8 cellular contexts compared by ENCODE assay signal in genomic region chr19:4970558-4971423, GRCh38. TPM values are rescaled to one million over a fixed set of nuclear protein-coding genes. Genes with fewer than 3 reads are reported as not detected.
DNase-seq lines count a peak whose midpoint lies in the region; ATAC-seq, FAIRE-seq and TF ChIP-seq lines count a peak whose summit lies in the region.

No MANE protein-coding gene starts in this region.

- peak; percentile 13 for DNase-seq in AG20443 (ENCODE audit: low spot score)
- no peak for DNase-seq in HFFc6
- peak; percentile 50 for DNase-seq in adipocyte (ENCODE audit: low read depth)
- DNase-seq in kidney, result no peak
- peak in 1 of 49 donors; percentile 28 for DNase-seq in substantia nigra (lab: John Stamatoyannopoulos, UW)
- no peak for DNase-seq in cortex of kidney (lab: John Stamatoyannopoulos, UW)
- DNase-seq in epidermal melanocyte (ENCODE audit: insufficient read length, low spot score), result no peak

- intact Hi-C loops in kidney (cut with DNase I), result no loop called here

- H3K9me3 Mint-ChIP-seq in HFFc6, result no peaks in the 10 kb centered on the region

- H3K27me3 Mint-ChIP-seq in HFFc6 (ENCODE audit: insufficient read depth), result peaks cover 7% of the 10 kb centered on the region

- H3K27me3 ChIP-seq in adipocyte (replicated peaks; ENCODE audit: control insufficient read depth, insufficient read depth, low read length), result no peaks in the 10 kb centered on the region

- TF ChIP-seq CTCF in HFFc6 (IDR thresholded peaks at IDR 0.05), result no peak; the same call in 1 of the 2 replicates
- no peak for TF ChIP-seq CTCF in kidney (IDR thresholded peaks at IDR 0.05; ENCODE audit: borderline replicate concordance, extremely low read depth, insufficient read depth)

- H3K4me3 ChIP-seq in adipocyte (ENCODE audit: low read length), result peak overlapping the region; percentile 86
- H3K4me3 ChIP-seq in kidney (ENCODE audit: low read length in 2 of 2), result peak overlapping the region; percentile 58 to 73

- H3K36me3 Mint-ChIP-seq in HFFc6 (ENCODE audit: low read depth), result no peaks in the 10 kb centered on the region; the same call in 1 of the 2 replicates

- H3K27ac ChIP-seq in kidney (ENCODE audit: low read depth in 2 of 2, low read length in 2 of 2) (peak overlapping the region in 1 of 2 donors; percentile 27), substantia nigra (ENCODE audit: low read depth, low read length, poor library complexity, severe bottlenecking) (peak overlapping the region; percentile 49)

- H3K36me3 ChIP-seq in adipocyte (ENCODE audit: control insufficient read depth, insufficient read depth, low read length, severe bottlenecking) (no peaks in the 10 kb centered on the region), kidney (ENCODE audit: control insufficient read depth in 1 of 2, insufficient read depth in 2 of 2, low read length in 2 of 2) (no peaks in the 10 kb centered on the region)

- H3K4me1 Mint-ChIP-seq in HFFc6 (ENCODE audit: low read depth), result peaks cover 63% of the 10 kb centered on the region

- ATAC-seq in GM18505 (IDR thresholded peaks at IDR 0.05; ENCODE audit: unreplicated experiment), result no peak

- H3K9ac ChIP-seq in adipocyte (ENCODE audit: low read length) (peak overlapping the region; percentile 86), kidney (ENCODE audit: low read length in 2 of 2) (peak overlapping the region; percentile 37 to 80)

- H3K27ac Mint-ChIP-seq in HFFc6, result peak overlapping the region; percentile 60

- FAIRE-seq in kidney (lab: Jason Lieb, UNC), result no peak

- H3K4me3 Mint-ChIP-seq in HFFc6, result peak overlapping the region; percentile 97

- H3K9me3 ChIP-seq in adipocyte (ENCODE audit: control insufficient read depth, low read length) (no peaks in the 10 kb centered on the region), kidney (ENCODE audit: control insufficient read depth in 1 of 2, low read length in 2 of 2) (no peaks in the 10 kb centered on the region)

- H3K4me1 ChIP-seq in adipocyte (ENCODE audit: control insufficient read depth, insufficient read depth, low read length) (peaks cover 65% of the 10 kb centered on the region), kidney (ENCODE audit: control insufficient read depth in 1 of 2, insufficient read depth in 1 of 2, low read depth in 1 of 2, low read length in 2 of 2) (peaks cover 12 to 30% of the 10 kb centered on the region in 2 donors)

- TF ChIP-seq POLR2A in GM18505 (IDR thresholded peaks at IDR 0.05; ENCODE audit: borderline replicate concordance, extremely low read depth, insufficient read depth, insufficient read length), result no peak

RNA-seq across cellular contexts. Expression of gene KDM4B, which starts 1.9 kb away (rescaled TPM):
- 10 to 100 TPM; 17.0 to 27.2 (median 20.3) TPM for total RNA-seq in HFFc6 (2021; fragmentation: NEBNext Ultra II Directional; extraction: Animal tissue kit (Norgen Biotek cat#: 25700))
- total RNA-seq in kidney, result 35.7 TPM
- 6.6 TPM for polyA plus RNA-seq in kidney (ENCODE audit: insufficient read depth, low read depth, low replicate concordance)

Comparison
In these comparisons a context has a peak if more than half of its experiments do, and no peak if none do; other contexts are left out.
1. DNase-seq: peak in AG20443 (single experiment) and adipocyte (single experiment); none in HFFc6 (single experiment), kidney (single experiment), cortex of kidney (single experiment) and epidermal melanocyte (single experiment).